16 cellular contexts compared by ENCODE assay signal in genomic region chr4:5691491-5692132, GRCh38. TPM values are rescaled to one million over a fixed set of nuclear protein-coding genes. Genes with fewer than 3 reads are reported as not detected.
DNase-seq lines count a peak whose midpoint lies in the region; ATAC-seq lines count a peak whose summit lies in the region.
"Had no signal": no experiment of that assay in that cellular context is flagged by ENCODE, and none has a peak within 500 bp of the region (broad histone marks: within the 10 kb centered on the region; RNA-seq: fewer than 3 reads in every experiment).

No MANE protein-coding gene starts in this region.

- H2AK5ac ChIP-seq in neuronal stem cell (ENCODE audit: low read depth, low read length) = no peak overlapping the region

- peak overlapping the region; percentile 30 for H3K9ac ChIP-seq in neuronal stem cell (ENCODE audit: low read depth, low read length, poor library complexity)
- H3K9ac ChIP-seq: GM23248 had no signal

- no peak overlapping the region for H2BK5ac ChIP-seq in neuronal stem cell (ENCODE audit: low read length)

- H3K23ac ChIP-seq in neuronal stem cell (ENCODE audit: low read depth, low read length, poor library complexity) = peak overlapping the region; percentile 67

- H2AFZ ChIP-seq in neuronal stem cell (ENCODE audit: low read length) = no peak overlapping the region
- H2AFZ ChIP-seq: GM23248 had no signal

- H4K8ac ChIP-seq in neuronal stem cell (ENCODE audit: low read depth, low read length) = no peak overlapping the region

- no peak overlapping the region for H2BK120ac ChIP-seq in neuronal stem cell (ENCODE audit: low read depth, low read length)

- H3K36me3 ChIP-seq in neuronal stem cell (replicated peaks in 1 of 2; ENCODE audit: control insufficient read depth in 2 of 2, insufficient read depth in 2 of 2, low read length in 2 of 2) = peaks cover 0 to 23% of the 10 kb centered on the region in 2 donors
- H3K36me3 ChIP-seq: HAP-1 had no signal

- H3K27me3 ChIP-seq in neuronal stem cell (ENCODE audit: control insufficient read depth in 3 of 3, insufficient read depth in 3 of 3, low read depth in 1 of 3, low read length in 3 of 3) = peaks cover 0 to 23% (median 1%) of the 10 kb centered on the region in 3 experiments

- H2BK12ac ChIP-seq in neuronal stem cell (ENCODE audit: low read length) = no peak overlapping the region

- H3K4me1 ChIP-seq in neuronal stem cell (ENCODE audit: control insufficient read depth in 2 of 2, insufficient read depth in 1 of 2, low read depth in 1 of 2, low read length in 2 of 2) = no peaks in the 10 kb centered on the region
- H3K4me1 ChIP-seq: A549, HAP-1 had no signal

- H3K27ac ChIP-seq in neuronal stem cell (replicated peaks; ENCODE audit: low read length) = no peak overlapping the region
- H3K27ac ChIP-seq: 22Rv1, A549, GM23248 had no signal

- no CpG with 5 or more reads among the region's 7 CpGs for WGBS in neuronal stem cell (ENCODE audit: extremely low coverage in 2 of 2, insufficient read length in 2 of 2, insufficient replicate concordance in 1 of 2), 2 donors

- ATAC-seq in GM19467 (IDR thresholded peaks at IDR 0.05; ENCODE audit: unreplicated experiment) = no peak
- ATAC-seq: A549 had no signal

- H3K18ac ChIP-seq in neuronal stem cell (ENCODE audit: low read length) = peak overlapping the region; percentile 35

- no peak overlapping the region for H3K4ac ChIP-seq in neuronal stem cell (ENCODE audit: low read length)

- H3K79me1 ChIP-seq in neuronal stem cell (ENCODE audit: low read depth, low read length) = no peaks in the 10 kb centered on the region

- no peak overlapping the region for H3K14ac ChIP-seq in neuronal stem cell (ENCODE audit: low read length)

- DNase-seq in NCI-H82 (lab: John Stamatoyannopoulos, UW) (peak; percentile 65), NCI-H82 treated with DMSO at 0.1 percent for 48 hours (lab: John Stamatoyannopoulos, UW; ENCODE audit: unreplicated experiment) (no peak), islet precursor cell (peak; percentile 10), neuronal stem cell (ENCODE audit: low spot score) (no peak), NCI-H1417 (lab: John Stamatoyannopoulos, UW) (no peak)
- no peak for DNase-seq in stimulated activated CD4-positive, alpha-beta T cell treated with anti-CD3 and anti-CD28 coated beads, Interleukin-12 subunit alpha, Interleukin-12 subunit beta, amount 100 ng/mL, for 4 hours
- DNase-seq: AML-193; CD4-positive, alpha-beta memory T cell; DMS79 treated with DMSO at 0.1 percent for 48 hours; GF-D8; GM23248 had no signal

- no peak overlapping the region for H3K4me3 ChIP-seq in neuronal stem cell (ENCODE audit: low read length in 2 of 2)
- H3K4me3 ChIP-seq: A549, GM23248, HAP-1 had no signal

- H4K91ac ChIP-seq in neuronal stem cell (ENCODE audit: low read depth, low read length, poor library complexity) = no peak overlapping the region

- no peak overlapping the region for H3K4me2 ChIP-seq in neuronal stem cell (ENCODE audit: insufficient read depth, low read length, poor library complexity, severe bottlenecking)
- H3K4me2 ChIP-seq: A549 had no signal

- no peaks in the 10 kb centered on the region for H3K9me3 ChIP-seq in neuronal stem cell (replicated peaks in 1 of 2; ENCODE audit: control insufficient read depth in 2 of 2, insufficient read depth in 1 of 2, low read depth in 1 of 2, low read length in 2 of 2)
- H3K9me3 ChIP-seq: A549, HAP-1 had no signal

- H2BK15ac ChIP-seq in neuronal stem cell (ENCODE audit: low read length) = no peak overlapping the region

RNA-seq across cellular contexts. Expression of gene EVC2, which starts 16.7 kb away (rescaled TPM):
- 3.4 TPM for polyA plus RNA-seq in neuronal stem cell (2013, experiment 1 of 2)
- polyA plus RNA-seq in neuronal stem cell (2013, experiment 2 of 2) = 3.4 TPM

RNA-seq across cellular contexts. Expression of gene EVC, which starts 19.4 kb away (rescaled TPM):
- polyA plus RNA-seq in neuronal stem cell (2013, experiment 1 of 2) = 4.9 TPM
- polyA plus RNA-seq in neuronal stem cell (2013, experiment 2 of 2) = 4.6 TPM
- polyA plus RNA-seq: CD14-positive monocyte had no signal

Comparison
In these comparisons a context has a peak if more than half of its experiments do, and no peak if none do; other contexts are left out.
1. DNase-seq: peak in NCI-H82 (single experiment) and islet precursor cell (single experiment); none in NCI-H82 treated with DMSO at 0.1 percent for 48 hours (single experiment), neuronal stem cell (single experiment), stimulated activated CD4-positive, alpha-beta T cell treated with anti-CD3 and anti-CD28 coated beads, Interleukin-12 subunit alpha, Interleukin-12 subunit beta, amount 100 ng/mL, for 4 hours (single experiment) and NCI-H1417 (0 of 3).